ENCODE assay signal across 1 cellular context in genomic region chr19:18895038-18895827, GRCh38.
TF ChIP-seq lines count a peak whose summit lies in the region.

No MANE protein-coding gene starts in this region.

TF ChIP-seq in HepG2, 621 proteins besides CTCF, POLR2A, EP300 and RAD21 (continues in another document):
- TF ChIP-seq RBFOX2 (IDR thresholded peaks at IDR 0.05; ENCODE audit: low read depth, low read length) (peak; percentile 64), MTF2 (CRISPR knock-in tag; IDR thresholded peaks at IDR 0.05; ENCODE audit: borderline replicate concordance) (no peak; the same call in 1 of the 2 replicates), ZNF281 (CRISPR knock-in tag; IDR thresholded peaks at IDR 0.05; ENCODE audit: borderline replicate concordance) (no peak), CENPBD1 (CRISPR knock-in tag; IDR thresholded peaks at IDR 0.05; ENCODE audit: borderline replicate concordance, low read depth) (no peak; the same call in 1 of the 2 replicates), MED1 (CRISPR knock-in tag; IDR thresholded peaks at IDR 0.05) (peak; percentile 31; the same call in 1 of the 2 replicates), FOSL2 (CRISPR knock-in tag; IDR thresholded peaks at IDR 0.05) (0 out of 2 replicates have a peak, but pooled peaks have one; percentile 23), ZNF18 (CRISPR knock-in tag; IDR thresholded peaks at IDR 0.05; ENCODE audit: insufficient replicate concordance) (no peak), RNF219 (CRISPR knock-in tag; IDR thresholded peaks at IDR 0.05) (no peak), IRF9 (CRISPR knock-in tag; IDR thresholded peaks at IDR 0.05; ENCODE audit: borderline replicate concordance) (peak; percentile 71; the same call in 1 of the 2 replicates), ZBTB37 (CRISPR knock-in tag; IDR thresholded peaks at IDR 0.05) (no peak), RAD51 (IDR thresholded peaks at IDR 0.05; ENCODE audit: borderline replicate concordance) (no peak), DDIT3 (CRISPR knock-in tag; IDR thresholded peaks at IDR 0.05) (no peak), HHEX (CRISPR knock-in tag; IDR thresholded peaks at IDR 0.05) (no peak), KDM4B (CRISPR knock-in tag; IDR thresholded peaks at IDR 0.05) (no peak), ZNF451 (CRISPR knock-in tag; IDR thresholded peaks at IDR 0.05) (peak; percentile 29; the same call in 1 of the 2 replicates), PBX3 (CRISPR knock-in tag; IDR thresholded peaks at IDR 0.05; ENCODE audit: borderline replicate concordance) (no peak), EZH2 (conservative IDR thresholded peaks at IDR 0.05; ENCODE audit: low read depth, low read length) (no peak), ZNF446 (CRISPR knock-in tag; IDR thresholded peaks at IDR 0.05) (0 out of 2 replicates have a peak, but pooled peaks have one; percentile 53), ZNF10 (CRISPR knock-in tag; IDR thresholded peaks at IDR 0.05; ENCODE audit: borderline replicate concordance, low read depth) (no peak), SIN3A (IDR thresholded peaks at IDR 0.05; ENCODE audit: borderline replicate concordance, low read depth, low read length) (no peak), PTBP1 (IDR thresholded peaks at IDR 0.05; ENCODE audit: low read depth, low read length, poor library complexity, severe bottlenecking) (no peak), TCF7 (IDR thresholded peaks at IDR 0.05; ENCODE audit: low read depth) (no peak), HNRNPK (IDR thresholded peaks at IDR 0.05; ENCODE audit: low read depth, low read length, poor library complexity, severe bottlenecking) (peak; percentile 18), NFYC (CRISPR knock-in tag; IDR thresholded peaks at IDR 0.05) (no peak), PRMT3 (CRISPR knock-in tag; IDR thresholded peaks at IDR 0.05; ENCODE audit: borderline replicate concordance, low read depth) (no peak), TRIM22 (IDR thresholded peaks at IDR 0.05) (no peak), PPARG (CRISPR knock-in tag; conservative IDR thresholded peaks at IDR 0.05) (0 out of 2 replicates have a peak, but pooled peaks have one; percentile 10), ZNF619 (CRISPR knock-in tag; IDR thresholded peaks at IDR 0.05) (no peak), RCOR2 (CRISPR knock-in tag; IDR thresholded peaks at IDR 0.05) (no peak), DMTF1 (CRISPR knock-in tag; IDR thresholded peaks at IDR 0.05) (no peak), DMAP1 (CRISPR knock-in tag; IDR thresholded peaks at IDR 0.05) (0 out of 2 replicates have a peak, but pooled peaks have one; percentile 21), KMT2A (CRISPR knock-in tag; IDR thresholded peaks at IDR 0.05) (0 out of 2 replicates have a peak, but pooled peaks have one; percentile 50), ATF5 (CRISPR knock-in tag; IDR thresholded peaks at IDR 0.05; ENCODE audit: low read depth) (no peak), ETS1 (CRISPR knock-in tag; IDR thresholded peaks at IDR 0.05) (no peak), ZBTB49 (CRISPR knock-in tag; IDR thresholded peaks at IDR 0.05; ENCODE audit: borderline replicate concordance) (no peak)
